9 cellular contexts compared by ENCODE assay signal in the genomic region with DNA sequence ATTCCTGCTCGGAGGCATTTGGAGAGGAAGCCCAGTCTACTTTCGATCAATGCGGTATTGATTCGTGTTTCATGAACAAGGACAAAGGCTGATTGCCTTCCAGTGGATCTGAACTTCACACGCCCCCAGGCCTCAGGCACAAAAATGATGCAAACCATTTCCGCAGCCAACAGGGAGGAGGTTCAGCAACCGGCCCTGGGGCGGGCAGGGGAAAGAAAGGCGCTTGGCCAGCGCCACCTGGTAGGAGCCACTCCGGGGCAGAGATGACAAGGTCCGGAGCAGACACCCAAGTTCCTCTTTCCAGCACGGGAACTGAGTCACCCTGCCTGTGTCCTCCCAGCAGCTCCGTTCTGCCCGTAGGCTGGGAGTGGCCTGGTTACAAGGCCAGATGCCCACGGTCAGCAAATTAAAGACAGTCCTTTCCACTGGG.
DNase-seq lines count a peak whose midpoint lies in the region; ATAC-seq and TF ChIP-seq lines count a peak whose summit lies in the region.
"Had no signal": no experiment of that assay in that cellular context is flagged by ENCODE, and none has a peak within 500 bp of the region (broad histone marks: within the 10 kb centered on the region; RNA-seq: fewer than 3 reads in every experiment).

No MANE protein-coding gene starts in this region.

- H3K4me1 ChIP-seq in ascending aorta (peaks cover 3 to 18% of the 10 kb centered on the region in 2 donors), thyroid gland (peaks cover 12 to 23% of the 10 kb centered on the region in 2 donors)

- no peak overlapping the region for H3K4me3 ChIP-seq in ascending aorta
- no peak overlapping the region for H3K4me3 ChIP-seq in thyroid gland (replicated peaks in 1 of 3)

- no peak for TF ChIP-seq CTCF in ascending aorta (IDR thresholded peaks at IDR 0.05)
- no peak for TF ChIP-seq CTCF in thyroid gland (IDR thresholded peaks at IDR 0.05)

- no peak for TF ChIP-seq POLR2A in thyroid gland (IDR thresholded peaks at IDR 0.05)

- H3K36me3 ChIP-seq in ascending aorta (no peaks in the 10 kb centered on the region), thyroid gland (no peaks in the 10 kb centered on the region)

- ATAC-seq in left colon = peak; percentile 62
- ATAC-seq in HG03571 (IDR thresholded peaks at IDR 0.05; ENCODE audit: unreplicated experiment) = no peak

- 41 to 75% methylated on average over 13 to 15 of the region's 16 CpGs for WGBS in thyroid gland, 2 donors

- H3K27ac ChIP-seq in ascending aorta (peak overlapping the region; percentile 40 to 48), thyroid gland (peak overlapping the region in 1 of 3 donors; percentile 30)

- H3K9me3 ChIP-seq in ascending aorta (peaks cover 0 to 3% of the 10 kb centered on the region in 2 donors), thyroid gland (no peaks in the 10 kb centered on the region)

- DNase-seq in AG20443 (ENCODE audit: low spot score) = peak; percentile 87
- peak; percentile 58 for DNase-seq in HPDE6-E6E7 (ENCODE audit: extremely low spot score)
- DNase-seq in ascending aorta (ENCODE audit: low spot score in 2 of 2) = peak; percentile 66 to 87
- peak; percentile 37 to 77 for DNase-seq in left colon
- peak; percentile 40 to 43 for DNase-seq in thyroid gland
- DNase-seq in NCI-H2196 (lab: John Stamatoyannopoulos, UW; ENCODE audit: unreplicated experiment) = no peak
- DNase-seq in ecto neural progenitor cell (ENCODE audit: low spot score) = no peak
- DNase-seq: DND-41 had no signal

- H3K27me3 ChIP-seq in ascending aorta (no peaks in the 10 kb centered on the region), thyroid gland (no peaks in the 10 kb centered on the region)

- intact Hi-C loops in ascending aorta (cut with DNase I) (no loop called here), left colon (cut with DNase I, micrococcal nuclease) (no loop called here), thyroid gland (cut with DNase I) (no loop called here)

Comparison
In these comparisons a context has a peak if more than half of its experiments do, and no peak if none do; other contexts are left out.
1. DNase-seq: peak in AG20443 (single experiment), HPDE6-E6E7 (single experiment), ascending aorta (2 of 2), left colon (2 of 2) and thyroid gland (2 of 2); none in NCI-H2196 (single experiment) and ecto neural progenitor cell (single experiment).